20 cellular contexts compared by ENCODE assay signal in genomic region chr1:218482683-218483082, GRCh38.
DNase-seq lines count a peak whose midpoint lies in the region; ATAC-seq and TF ChIP-seq lines count a peak whose summit lies in the region.
"Had no signal": no experiment of that assay in that cellular context is flagged by ENCODE, and none has a peak within 500 bp of the region (broad histone marks: within the 10 kb centered on the region; RNA-seq: fewer than 3 reads in every experiment).

No MANE protein-coding gene starts in this region.

- no peaks in the 10 kb centered on the region for H3K36me3 Mint-ChIP-seq in MCF 10A (ENCODE audit: insufficient read depth, unreplicated experiment)
- H3K36me3 Mint-ChIP-seq: activated naive CD8-positive, alpha-beta T cell treated with anti-CD3 and anti-CD28 coated beads, Interleukin-2, amount 10 ng/mL, durations not matched to agents 7 days and 5 days; immature natural killer cell; natural killer cell treated with Interleukin-12 subunit alpha and Interleukin-12 subunit beta and Interleukin-15 and Interleukin-18, amount 100 ng/mL, for 72 hours had no signal

- intact Hi-C loops in MCF 10A (cut with micrococcal nuclease): loop anchor here (5.0 kb wide), 1 partner anchor 230 kb away; no protein-coding TSS in a partner anchor
- intact Hi-C loops in mammary epithelial cell (cut with micrococcal nuclease): loop anchor here (5.0 kb wide), 1 partner anchor 225 kb away; no protein-coding TSS in a partner anchor
- intact Hi-C loops in left cardiac atrium (cut with DNase I): no loop called here
- intact Hi-C loops in aorta (cut with DNase I): loop anchor here in 1 of 2 donors (10.0 kb wide), 1 partner anchor 822 kb away; no protein-coding TSS in a partner anchor

- BruUV-seq in MCF 10A (replicated peaks; lab: Mats Ljungman, UMichigan) (no TSS peak), mammary epithelial cell (replicated peaks; lab: Mats Ljungman, UMichigan) (no TSS peak)

- no peaks in the 10 kb centered on the region for H3K27me3 Mint-ChIP-seq in MCF 10A (ENCODE audit: insufficient read depth, unreplicated experiment)
- H3K27me3 Mint-ChIP-seq: activated naive CD8-positive, alpha-beta T cell treated with anti-CD3 and anti-CD28 coated beads, Interleukin-2, amount 10 ng/mL, durations not matched to agents 7 days and 5 days; natural killer cell treated with Interleukin-12 subunit alpha and Interleukin-12 subunit beta and Interleukin-15 and Interleukin-18, amount 100 ng/mL, for 72 hours; progenitor cell of endocrine pancreas had no signal

- no peaks in the 10 kb centered on the region for H3K9me3 ChIP-seq in mammary epithelial cell (replicated peaks; ENCODE audit: insufficient read depth, low read length)
- H3K9me3 ChIP-seq in aorta (ENCODE audit: control insufficient read depth, low read length): no peaks in the 10 kb centered on the region
- H3K9me3 ChIP-seq: transverse colon had no signal

- no peaks in the 10 kb centered on the region for H3K27me3 ChIP-seq in mammary epithelial cell (ENCODE audit: insufficient read depth, low read length)
- no peaks in the 10 kb centered on the region for H3K27me3 ChIP-seq in aorta (ENCODE audit: control insufficient read depth in 1 of 2, insufficient read depth in 2 of 2, low read length in 1 of 2)
- H3K27me3 ChIP-seq: transverse colon had no signal

- H3K4me3 Mint-ChIP-seq in MCF 10A (ENCODE audit: unreplicated experiment): no peak overlapping the region
- H3K4me3 Mint-ChIP-seq: activated CD8-positive, alpha-beta T cell treated with anti-CD3 and anti-CD28 coated beads for 36 hours; activated naive CD8-positive, alpha-beta T cell treated with anti-CD3 and anti-CD28 coated beads, Interleukin-2, amount 10 ng/mL, durations not matched to agents 7 days and 5 days; effector memory CD8-positive, alpha-beta T cell; immature natural killer cell; natural killer cell treated with Interleukin-12 subunit alpha and Interleukin-12 subunit beta and Interleukin-15 and Interleukin-18, amount 100 ng/mL, for 72 hours had no signal

- WGBS in mammary epithelial cell (ENCODE audit: low coverage, missing lambda C conversion rate): 94% methylated on average over 5 of the region's 5 CpGs
- 38 to 41% methylated on average over 5 of the region's 5 CpGs for WGBS in aorta, 2 donors

- ATAC-seq in left cardiac atrium (peak; percentile 23 to 73), aorta (ENCODE audit: low FRiP score) (peak; percentile 61), GM21360 (IDR thresholded peaks at IDR 0.05; ENCODE audit: unreplicated experiment) (no peak), HG03457 (IDR thresholded peaks at IDR 0.05; ENCODE audit: unreplicated experiment) (no peak)
- ATAC-seq: activated CD8-positive, alpha-beta T cell treated with anti-CD3 and anti-CD28 coated beads for 36 hours; effector memory CD8-positive, alpha-beta T cell; natural killer cell treated with Interleukin-12 subunit alpha and Interleukin-12 subunit beta and Interleukin-15 and Interleukin-18, amount 100 ng/mL, for 72 hours had no signal

- DNase-seq in MCF 10A (ENCODE audit: unreplicated experiment): peak; percentile 86
- no peak for DNase-seq in mammary epithelial cell
- peak; percentile 55 for DNase-seq in dedifferentiated amniotic fluid mesenchymal stem cell (ENCODE audit: extremely low spot score)
- DNase-seq in left cardiac atrium: no peak
- DNase-seq in aorta: no peak
- no peak for DNase-seq in NCI-H82 (lab: John Stamatoyannopoulos, UW)
- DNase-seq: 8988T; activated CD8-positive, alpha-beta T cell treated with anti-CD3 and anti-CD28 coated beads for 36 hours; activated naive CD8-positive, alpha-beta T cell treated with anti-CD3 and anti-CD28 coated beads, Interleukin-2, amount 10 ng/mL, durations not matched to agents 7 days and 5 days; C1 segment of cervical spinal cord; central memory CD4-positive, alpha-beta T cell; DMS153; effector memory CD8-positive, alpha-beta T cell; immature natural killer cell; Kasumi-1; transverse colon had no signal

- H3K27ac Mint-ChIP-seq in MCF 10A (ENCODE audit: low read depth, unreplicated experiment): peak overlapping the region; percentile 43
- H3K27ac Mint-ChIP-seq: activated CD8-positive, alpha-beta T cell treated with anti-CD3 and anti-CD28 coated beads for 36 hours; activated naive CD8-positive, alpha-beta T cell treated with anti-CD3 and anti-CD28 coated beads, Interleukin-2, amount 10 ng/mL, durations not matched to agents 7 days and 5 days; effector memory CD8-positive, alpha-beta T cell; immature natural killer cell; natural killer cell treated with Interleukin-12 subunit alpha and Interleukin-12 subunit beta and Interleukin-15 and Interleukin-18, amount 100 ng/mL, for 72 hours; progenitor cell of endocrine pancreas had no signal

- H3K27ac ChIP-seq in mammary epithelial cell (ENCODE audit: insufficient read depth, low read depth, low read length) (no peak overlapping the region), aorta (ENCODE audit: low read depth in 1 of 2, low read length in 2 of 2) (no peak overlapping the region)

- H3K4me2 ChIP-seq in mammary epithelial cell (ENCODE audit: insufficient read depth, low read depth, low read length): no peak overlapping the region

- no peaks in the 10 kb centered on the region for H4K20me1 ChIP-seq in mammary epithelial cell (ENCODE audit: insufficient read depth, low read length)

- H2AFZ ChIP-seq in mammary epithelial cell (ENCODE audit: low read depth, low read length): no peak overlapping the region

- H3K4me3 ChIP-seq in mammary epithelial cell (replicated peaks in 1 of 3; ENCODE audit: insufficient read depth in 1 of 3, low read depth in 2 of 3, low read length in 3 of 3): no peak overlapping the region
- no peak overlapping the region for H3K4me3 ChIP-seq in aorta (ENCODE audit: low read length in 2 of 2)
- H3K4me3 ChIP-seq: transverse colon had no signal

- peaks cover 7% of the 10 kb centered on the region for H3K9me3 Mint-ChIP-seq in MCF 10A (ENCODE audit: unreplicated experiment)
- H3K9me3 Mint-ChIP-seq: activated CD8-positive, alpha-beta T cell treated with anti-CD3 and anti-CD28 coated beads for 36 hours; activated naive CD8-positive, alpha-beta T cell treated with anti-CD3 and anti-CD28 coated beads, Interleukin-2, amount 10 ng/mL, durations not matched to agents 7 days and 5 days; effector memory CD8-positive, alpha-beta T cell had no signal

- POLR2A ChIA-PET in MCF 10A (lab: Yijun Ruan, JAX): interaction anchor here (0.7 kb wide), 1 partner anchor 149 kb away, joined by 3 read pairs; no protein-coding TSS in a partner anchor

- H3K4me1 Mint-ChIP-seq in MCF 10A (ENCODE audit: insufficient read depth, unreplicated experiment): peaks cover 42% of the 10 kb centered on the region
- H3K4me1 Mint-ChIP-seq: activated naive CD8-positive, alpha-beta T cell treated with anti-CD3 and anti-CD28 coated beads, Interleukin-2, amount 10 ng/mL, durations not matched to agents 7 days and 5 days; immature natural killer cell had no signal

- CTCF ChIA-PET in MCF 10A (lab: Yijun Ruan, JAX) (interaction anchor here (1.0 to 1.5 kb wide), 3 partner anchors 11 to 33 kb away, joined by 3 to 4 read pairs (median 4); no protein-coding TSS in a partner anchor), mammary epithelial cell (lab: Charles Lee; ENCODE audit: low non-redundant PET) (no interaction called here)

- H3K79me2 ChIP-seq in mammary epithelial cell (ENCODE audit: insufficient read depth, low read length): no peaks in the 10 kb centered on the region

- dilution Hi-C loops in mammary epithelial cell (cut with HindIII; ENCODE audit: low sequenced_read_pairs): no loop called here

- in situ Hi-C loops in mammary epithelial cell (cut with MboI; ENCODE audit: low sequenced_read_pairs in 2 of 2): no loop called here

- H3K4me1 ChIP-seq in mammary epithelial cell (ENCODE audit: insufficient read depth, low read length): peaks cover 37% of the 10 kb centered on the region
- peaks cover 6 to 10% of the 10 kb centered on the region in 2 donors for H3K4me1 ChIP-seq in aorta (ENCODE audit: control insufficient read depth in 1 of 2, insufficient read depth in 2 of 2, low read length in 2 of 2)

- H3K36me3 ChIP-seq in mammary epithelial cell (ENCODE audit: insufficient read depth, low read length) (no peaks in the 10 kb centered on the region), aorta (ENCODE audit: control insufficient read depth in 1 of 2, insufficient read depth in 2 of 2, low read length in 1 of 2) (no peaks in the 10 kb centered on the region)
- H3K36me3 ChIP-seq: transverse colon had no signal

- TF ChIP-seq CTCF in MCF 10A (IDR thresholded peaks at IDR 0.05; ENCODE audit: unreplicated experiment) (no peak), mammary epithelial cell (conservative IDR thresholded peaks at IDR 0.05 in 1 of 2, IDR thresholded peaks at IDR 0.05 in 1 of 2; ENCODE audit: extremely low read depth in 1 of 2, insufficient read depth in 1 of 2, low read depth in 1 of 2, low read length in 2 of 2) (no peak)

- H3K9ac ChIP-seq in mammary epithelial cell (ENCODE audit: insufficient read depth, low read length): no peak overlapping the region

Comparison
In these comparisons a context has a peak if more than half of its experiments do, and no peak if none do; other contexts are left out.
1. DNase-seq: peak in MCF 10A (single experiment) and dedifferentiated amniotic fluid mesenchymal stem cell (single experiment); none in mammary epithelial cell (single experiment), left cardiac atrium (single experiment), aorta (0 of 2) and NCI-H82 (single experiment).
2. ATAC-seq: peak in left cardiac atrium (2 of 2) and aorta (single experiment); none in GM21360 (single experiment) and HG03457 (single experiment).
3. intact Hi-C loops: an anchor here in MCF 10A (5.0 kb wide) and mammary epithelial cell (5.0 kb wide); none called in left cardiac atrium.